8 cellular contexts compared by ENCODE assay signal in genomic region chr7:149838224-149838991, GRCh38. TPM values are rescaled to one million over a fixed set of nuclear protein-coding genes. Genes with fewer than 3 reads are reported as not detected.
DNase-seq lines count a peak whose midpoint lies in the region; ATAC-seq and TF ChIP-seq lines count a peak whose summit lies in the region.

Gene ZNF862, plus strand, starts transcription at chr7:149838375. Its CDS starts 237 bp downstream, at chr7:149838612.

- peaks cover 0 to 14% of the 10 kb centered on the region in 2 donors for H3K4me1 ChIP-seq in right atrium auricular region
- no peaks in the 10 kb centered on the region for H3K4me1 ChIP-seq in uterus

- peak within 1 kb of the TSS; percentile 89 to 90 for H3K27ac ChIP-seq in right atrium auricular region
- peak within 1 kb of the TSS; percentile 83 to 96 for H3K27ac ChIP-seq in uterus

- H3K36me3 ChIP-seq in right atrium auricular region (no peaks in the 10 kb centered on the region), uterus (no peaks in the 10 kb centered on the region)

- ATAC-seq in GM18499 (IDR thresholded peaks at IDR 0.05; ENCODE audit: insufficient read depth, unreplicated experiment) (peak; percentile 93), HG02943 (IDR thresholded peaks at IDR 0.05; ENCODE audit: low read depth, unreplicated experiment) (peak; percentile 96)

- H3K27me3 ChIP-seq in right atrium auricular region: no peaks in the 10 kb centered on the region
- no peaks in the 10 kb centered on the region for H3K27me3 ChIP-seq in uterus

- no peak for TF ChIP-seq CTCF in right atrium auricular region (IDR thresholded peaks at IDR 0.05)
- TF ChIP-seq CTCF in uterus (IDR thresholded peaks at IDR 0.05): peak in 2 of 4 experiments; percentile 10 to 30

- TF ChIP-seq POLR2A in uterus (IDR thresholded peaks at IDR 0.05): peak; percentile 81 to 90

- DNase-seq in NCI-H187 treated with DMSO at 0.1 percent for 48 hours (lab: John Stamatoyannopoulos, UW) (peak; percentile 93), anterior cingulate cortex (lab: John Stamatoyannopoulos, UW) (peak; percentile 58 to 99 (median 98)), right atrium auricular region (ENCODE audit: low spot score) (peak; percentile 98), pulmonary artery endothelial cell (ENCODE audit: low read depth, low spot score) (peak; percentile 93), uterus (peak; percentile 97)

- H3K4me3 ChIP-seq in right atrium auricular region (peak within 1 kb of the TSS; percentile 75 to 86), uterus (peak within 1 kb of the TSS; percentile 61 to 90)

- intact Hi-C loops in T-helper 2 cell treated with Interferon-gamma antibody and Interleukin-4, amounts not matched to agents 100 ng/mL and 5 ng/mL, for 36 hours (cut with micrococcal nuclease): loop anchor here (1.0 to 2.0 kb wide), 7 partner anchors 27 to 1389 kb away; partner anchors contain the start of genes ABCF2, ATP6V0E2, PDIA4 and ZNF746
- intact Hi-C loops in uterus (cut with DNase I; ENCODE audit: low total_unique reads): loop anchor here (5.0 to 10.0 kb wide), 2 partner anchors 64 to 126 kb away; partner anchors contain the start of gene ZNF467

- H3K9me3 ChIP-seq in right atrium auricular region (no peaks in the 10 kb centered on the region), uterus (no peaks in the 10 kb centered on the region)

RNA-seq across cellular contexts. Expression of gene ZNF862, which starts in this region (rescaled TPM):
- 21.8 and 24.3 TPM in 2 replicates for total RNA-seq in T-helper 2 cell treated with Interferon-gamma antibody and Interleukin-4, amounts not matched to agents 100 ng/mL and 5 ng/mL, for 36 hours
- 10 to 100 TPM in 1 of 2 donors, 1 to 10 TPM in 1; 7.0 to 11.0 TPM for total RNA-seq in right atrium auricular region
- 7.0 and 7.1 TPM in 2 replicates for total RNA-seq in pulmonary artery endothelial cell
- 10 to 100 TPM in 2 of 4 donors, 1 to 10 TPM in 2; 1.8 to 39.4 (median 14.6) TPM for total RNA-seq in uterus

Comparison
In these comparisons a context has a peak if more than half of its experiments do, and no peak if none do; other contexts are left out.
1. Peak in every context shown above with its lines: DNase-seq, ATAC-seq, H3K4me3 ChIP-seq and H3K27ac ChIP-seq.